Comparison of ENCODE assay signal across 21 cellular contexts in the genomic region with DNA sequence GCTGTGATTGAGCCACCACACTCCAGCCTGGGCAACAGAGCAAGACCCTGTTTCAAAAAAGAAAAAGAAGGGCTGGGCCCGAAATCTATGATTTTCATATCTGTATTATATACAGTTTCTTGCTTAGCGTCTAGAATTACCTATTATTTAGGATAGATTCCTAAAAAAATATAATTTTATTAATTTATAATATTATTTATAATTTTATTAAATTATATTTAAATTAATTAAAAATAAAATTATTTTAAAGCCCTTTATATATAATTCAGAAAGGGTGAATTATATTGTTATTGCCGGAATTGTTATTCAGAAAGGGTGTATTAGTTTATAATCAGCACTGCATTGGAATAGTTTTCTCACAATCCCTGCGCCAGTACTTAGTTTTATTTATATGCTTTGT. TPM values are rescaled to one million over a fixed set of nuclear protein-coding genes. Genes with fewer than 3 reads are reported as not detected.
DNase-seq lines count a peak whose midpoint lies in the region; FAIRE-seq and TF ChIP-seq lines count a peak whose summit lies in the region.
"Had no signal": no experiment of that assay in that cellular context is flagged by ENCODE, and none has a peak within 500 bp of the region (broad histone marks: within the 10 kb centered on the region; RNA-seq: fewer than 3 reads in every experiment).

No MANE protein-coding gene starts in this region.

- H3K27me3 ChIP-seq in small intestine (ENCODE audit: control insufficient read depth in 2 of 2, insufficient read depth in 2 of 2, low read length in 2 of 2): no peaks in the 10 kb centered on the region
- no peaks in the 10 kb centered on the region for H3K27me3 ChIP-seq in vagina
- H3K27me3 ChIP-seq: BE2C had no signal

- no peaks in the 10 kb centered on the region for H3K36me3 ChIP-seq in small intestine (ENCODE audit: control insufficient read depth in 2 of 2, insufficient read depth in 2 of 2, low read length in 2 of 2)
- no peaks in the 10 kb centered on the region for H3K36me3 ChIP-seq in vagina
- H3K36me3 ChIP-seq: BE2C had no signal

- WGBS in small intestine, 3 donors: 85 to 94% (median 89%) methylated on average over 4 of the region's 4 CpGs

- no peaks in the 10 kb centered on the region for H3K9me3 ChIP-seq in small intestine (ENCODE audit: control insufficient read depth, low read depth)
- no peaks in the 10 kb centered on the region for H3K9me3 ChIP-seq in vagina
- H3K9me3 ChIP-seq: BE2C had no signal

- H3K27ac ChIP-seq in small intestine (ENCODE audit: low read depth in 1 of 2, low read length in 1 of 2) (no peak overlapping the region), vagina (no peak overlapping the region)

- TF ChIP-seq CTCF in vagina (IDR thresholded peaks at IDR 0.05): no peak

- no peak overlapping the region for H3K4me3 ChIP-seq in small intestine (ENCODE audit: low read depth in 1 of 2, low read length in 2 of 2)
- H3K4me3 ChIP-seq in vagina: no peak overlapping the region

- FAIRE-seq in A204.1 (lab: Jason Lieb, UNC) (peak; percentile 95), RCC 7860 (lab: Jason Lieb, UNC) (peak; percentile 82), colon (lab: Jason Lieb, UNC) (peak; percentile 51), small intestine (lab: Jason Lieb, UNC) (peak; percentile 44)
- FAIRE-seq: GM12891, GM19239, H1 had no signal

- TF ChIP-seq POLR2A in vagina (IDR thresholded peaks at IDR 0.05): no peak

- DNase-seq in RCC 7860 (ENCODE audit: low spot score) (no peak), small intestine (no peak), vagina (ENCODE audit: extremely low spot score in 2 of 2) (no peak), hypothalamus (lab: John Stamatoyannopoulos, UW) (no peak), AG08395 (ENCODE audit: low spot score) (no peak)
- DNase-seq: 8988T; BE2C; C1 segment of cervical spinal cord; CD4-positive, CD25-positive, alpha-beta regulatory T cell; CD8-positive, alpha-beta memory T cell; COR-L47; DMS 273 treated with DMSO at 0.1 percent for 48 hours; DMS53; DND-41; EL; H9 had no signal

- intact Hi-C loops in vagina (cut with DNase I): no loop called here

- H3K4me1 ChIP-seq in small intestine (ENCODE audit: control insufficient read depth in 2 of 2, insufficient read depth in 1 of 2, low read depth in 1 of 2, low read length in 1 of 2) (no peaks in the 10 kb centered on the region), vagina (no peaks in the 10 kb centered on the region)
- H3K4me1 ChIP-seq: BE2C had no signal

RNA-seq across cellular contexts. Expression of a gene that starts 14.5 kb away (rescaled TPM):
- 1 to 10 TPM in 1 of 3 donors, under 1 TPM in 2; 0.27 to 2.4 (median 0.89) TPM for polyA plus RNA-seq in small intestine
- 1.5 TPM for total RNA-seq in vagina
- total RNA-seq: CD4-positive, CD25-positive, alpha-beta regulatory T cell had no signal
- polyA plus RNA-seq: CD4-positive, CD25-positive, alpha-beta regulatory T cell; CD8-positive, alpha-beta memory T cell had no signal
